Comparison of ENCODE assay signal across 1 cellular context in the genomic region with DNA sequence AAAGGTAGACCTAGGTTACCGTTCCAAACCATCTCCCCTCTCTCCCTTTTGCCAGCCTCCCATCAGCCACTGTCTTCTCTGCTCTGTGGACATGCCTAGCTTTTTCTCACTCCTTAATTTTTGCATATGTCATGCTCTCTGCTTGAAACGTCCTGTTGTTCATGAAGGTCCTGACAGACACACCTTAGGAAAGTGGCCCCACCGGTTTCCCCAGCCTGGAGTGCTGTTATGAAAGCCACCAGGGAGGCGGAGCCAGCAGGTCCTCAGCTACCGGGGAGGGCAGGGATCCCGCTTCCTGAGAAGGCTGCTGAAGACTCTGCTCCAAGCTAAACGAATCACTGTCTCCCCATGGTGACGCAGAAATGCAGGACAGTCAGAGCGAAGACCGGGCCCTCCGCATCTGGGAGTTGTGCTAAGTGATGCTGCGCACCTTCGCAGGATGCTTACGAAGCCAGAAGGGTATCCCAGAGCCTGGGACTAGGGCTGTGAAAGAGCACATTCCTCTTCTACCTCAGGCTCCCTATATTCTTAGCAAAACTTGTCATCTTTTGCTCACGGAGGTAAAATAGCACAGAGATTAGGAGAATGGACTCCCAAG.
TF ChIP-seq lines count a peak whose summit lies in the region.

No MANE protein-coding gene starts in this region.

TF ChIP-seq in K562, 482 proteins besides CTCF, POLR2A, EP300 and RAD21:
- TF ChIP-seq ESRRB (CRISPR knock-in tag; IDR thresholded peaks at IDR 0.05; ENCODE audit: borderline replicate concordance) (no peak), NFATC3 (IDR thresholded peaks at IDR 0.05) (no peak), ZNF699 (CRISPR knock-in tag; IDR thresholded peaks at IDR 0.05; ENCODE audit: insufficient replicate concordance) (no peak), MXI1 (IDR thresholded peaks at IDR 0.05; ENCODE audit: low read depth, low read length) (no peak), BCL6 (CRISPR knock-in tag; IDR thresholded peaks at IDR 0.05) (no peak)
- TF ChIP-seq, protein P1, sequence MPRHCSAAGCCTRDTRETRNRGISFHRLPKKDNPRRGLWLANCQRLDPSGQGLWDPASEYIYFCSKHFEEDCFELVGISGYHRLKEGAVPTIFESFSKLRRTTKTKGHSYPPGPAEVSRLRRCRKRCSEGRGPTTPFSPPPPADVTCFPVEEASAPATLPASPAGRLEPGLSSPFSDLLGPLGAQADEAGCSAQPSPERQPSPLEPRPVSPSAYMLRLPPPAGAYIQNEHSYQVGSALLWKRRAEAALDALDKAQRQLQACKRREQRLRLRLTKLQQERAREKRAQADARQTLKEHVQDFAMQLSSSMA (CRISPR knock-in tag; IDR thresholded peaks at IDR 0.05), result no peak
